Comparison of ENCODE assay signal across 22 cellular contexts in the genomic region with DNA sequence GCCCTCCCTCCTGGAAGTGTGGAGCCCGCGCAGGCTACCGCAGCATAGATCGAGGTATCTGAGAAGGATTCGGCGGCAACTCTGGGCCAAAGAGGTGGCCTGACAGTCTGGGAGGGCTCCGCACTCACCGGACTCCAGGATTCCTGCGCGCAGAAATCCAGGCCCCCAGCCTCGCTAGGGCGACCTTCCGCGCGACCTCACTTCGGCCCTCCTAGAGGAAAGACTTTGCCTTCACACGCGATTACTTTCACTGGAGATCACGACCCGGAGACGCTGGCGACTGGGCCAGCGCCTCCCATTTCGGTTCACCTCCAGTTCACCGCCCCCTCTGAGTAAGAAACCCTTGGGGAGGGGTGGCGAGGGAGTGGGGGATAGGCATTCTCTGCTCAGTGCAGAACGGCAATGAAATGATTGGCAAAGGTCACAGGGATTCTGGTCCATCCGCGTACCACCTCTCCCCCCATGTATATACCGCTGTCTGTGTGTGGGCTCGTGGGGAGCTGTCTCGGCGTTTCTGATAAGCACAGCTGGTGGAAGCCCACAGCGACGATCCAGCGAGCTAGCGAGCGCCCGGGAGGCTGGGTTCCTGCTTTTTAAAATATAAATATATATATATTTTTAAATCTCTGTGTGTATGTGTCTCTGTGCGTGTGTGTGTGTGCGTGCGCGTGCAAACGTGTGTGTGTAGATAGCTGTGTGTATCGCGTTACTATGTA. TPM values are rescaled to one million over a fixed set of nuclear protein-coding genes. Genes with fewer than 3 reads are reported as not detected.
DNase-seq lines count a peak whose midpoint lies in the region; ATAC-seq and TF ChIP-seq lines count a peak whose summit lies in the region.
"Had no signal": no experiment of that assay in that cellular context is flagged by ENCODE, and none has a peak within 500 bp of the region (broad histone marks: within the 10 kb centered on the region; RNA-seq: fewer than 3 reads in every experiment).

No MANE protein-coding gene starts in this region.

- peaks cover 0 to 4% of the 10 kb centered on the region in 2 donors for H3K9me3 Mint-ChIP-seq in stimulated activated naive B cell treated with anti-CD40 and anti-IgM and Interleukin-4, amounts not matched to agents 10 μg/mL and 1 μg/mL and 100 μg/mL, for 72 hours
- peaks cover 12% of the 10 kb centered on the region for H3K9me3 Mint-ChIP-seq in osteocyte (ENCODE audit: unreplicated experiment)
- H3K9me3 Mint-ChIP-seq: activated CD8-positive, alpha-beta T cell treated with anti-CD3 and anti-CD28 coated beads for 36 hours; activated naive CD8-positive, alpha-beta T cell treated with anti-CD3 and anti-CD28 coated beads, Interleukin-2, amount 50 U/mL, for 24 hours; activated T-cell treated with anti-CD3 and anti-CD28 coated beads, Interleukin-2, amount 50 U/mL, for 72 hours had no signal

- TF ChIP-seq CTCF in gastrocnemius medialis (IDR thresholded peaks at IDR 0.05 in 4 of 5, conservative IDR thresholded peaks at IDR 0.05 in 1 of 5), result no peak
- TF ChIP-seq CTCF in osteocyte (IDR thresholded peaks at IDR 0.05), result no peak

- in situ Hi-C loops in gastrocnemius medialis (cut with MboI; ENCODE audit: low sequenced_read_pairs in 4 of 4), result no loop called here

- H3K4me1 ChIP-seq in ectodermal cell (ENCODE audit: control insufficient read depth, insufficient read depth, low read length) (peaks cover 4% of the 10 kb centered on the region), mesodermal cell (ENCODE audit: control insufficient read depth, insufficient read depth, low read length, poor library complexity, severe bottlenecking) (peaks cover 3% of the 10 kb centered on the region), gastrocnemius medialis (no peaks in the 10 kb centered on the region)
- H3K4me1 ChIP-seq: vagina had no signal

- no peaks in the 10 kb centered on the region for H3K9me3 ChIP-seq in ectodermal cell (ENCODE audit: control insufficient read depth, low read length)
- no peaks in the 10 kb centered on the region for H3K9me3 ChIP-seq in mesodermal cell (ENCODE audit: control insufficient read depth, low read length)
- H3K9me3 ChIP-seq in gastrocnemius medialis, result no peaks in the 10 kb centered on the region
- H3K9me3 ChIP-seq: vagina had no signal

- H3K4me3 ChIP-seq in ectodermal cell (ENCODE audit: insufficient read depth, low read depth, low read length) (peak overlapping the region; percentile 30), mesodermal cell (ENCODE audit: extremely low read depth, insufficient read depth, low read length, poor library complexity, severe bottlenecking) (peak overlapping the region; percentile 5), gastrocnemius medialis (no peak overlapping the region)

- DNase-seq in NCI-H82 (lab: John Stamatoyannopoulos, UW) (peak; percentile 12), NCI-H82 treated with DMSO at 0.1 percent for 48 hours (lab: John Stamatoyannopoulos, UW; ENCODE audit: unreplicated experiment) (no peak), gastrocnemius medialis (no peak), osteocyte (ENCODE audit: extremely low spot score, unreplicated experiment) (no peak), HK-2 (ENCODE audit: unreplicated experiment) (no peak)
- DNase-seq in stimulated activated naive B cell treated with anti-CD40 and anti-IgM and Interleukin-4, amounts not matched to agents 10 μg/mL and 1 μg/mL and 100 μg/mL, for 72 hours, result no peak
- DNase-seq: activated CD8-positive, alpha-beta T cell treated with anti-CD3 and anti-CD28 coated beads for 36 hours; activated naive CD8-positive, alpha-beta T cell treated with anti-CD3 and anti-CD28 coated beads, Interleukin-2, amount 50 U/mL, for 24 hours; activated T-cell treated with anti-CD3 and anti-CD28 coated beads, Interleukin-2, amount 50 U/mL, for 72 hours; KBM-7; NCI-H1092 treated with DMSO at 0.1 percent for 48 hours; NCI-H2171; NK-92 treated with Interleukin-12 subunit alpha and Interleukin-12 subunit beta, amount 100 ng/mL, for 24 hours; stimulated activated naive CD8-positive, alpha-beta T cell treated with anti-CD3 and anti-CD28 coated beads, Interleukin-15, Interleukin-2, amounts not matched to agents 100 U/mL and 50 U/mL, for 24 hours had no signal

- peaks cover 9 to 19% of the 10 kb centered on the region in 2 donors for H3K4me1 Mint-ChIP-seq in stimulated activated naive B cell treated with anti-CD40 and anti-IgM and Interleukin-4, amounts not matched to agents 10 μg/mL and 1 μg/mL and 100 μg/mL, for 72 hours
- peaks cover 2% of the 10 kb centered on the region for H3K4me1 Mint-ChIP-seq in osteocyte (ENCODE audit: unreplicated experiment)

- no peak for TF ChIP-seq POLR2A in gastrocnemius medialis (IDR thresholded peaks at IDR 0.05)

- H3K27ac ChIP-seq in ectodermal cell (ENCODE audit: insufficient read depth, low read depth, low read length, poor library complexity, severe bottlenecking) (no peak overlapping the region), mesodermal cell (ENCODE audit: low read depth, low read length, severe bottlenecking) (no peak overlapping the region), gastrocnemius medialis (no peak overlapping the region)
- H3K27ac ChIP-seq: vagina, VCaP had no signal

- H3K36me3 ChIP-seq in ectodermal cell (ENCODE audit: control insufficient read depth, insufficient read depth, low read length) (no peaks in the 10 kb centered on the region), mesodermal cell (ENCODE audit: control insufficient read depth, insufficient read depth, low read length) (no peaks in the 10 kb centered on the region), gastrocnemius medialis (no peaks in the 10 kb centered on the region)
- H3K36me3 ChIP-seq: vagina had no signal

- peaks cover 57% of the 10 kb centered on the region for H3K27me3 ChIP-seq in ectodermal cell (ENCODE audit: control insufficient read depth, insufficient read depth, low read length, poor library complexity, severe bottlenecking)
- H3K27me3 ChIP-seq in gastrocnemius medialis, result peaks cover 6 to 57% (median 43%) of the 10 kb centered on the region in 3 donors

- no peak for ATAC-seq in stimulated activated naive B cell treated with anti-CD40 and anti-IgM and Interleukin-4, amounts not matched to agents 10 μg/mL and 1 μg/mL and 100 μg/mL, for 72 hours (replicated peaks)
- no peak for ATAC-seq in gastrocnemius medialis
- ATAC-seq: activated CD8-positive, alpha-beta T cell treated with anti-CD3 and anti-CD28 coated beads for 36 hours; activated naive CD8-positive, alpha-beta T cell treated with anti-CD3 and anti-CD28 coated beads, Interleukin-2, amount 50 U/mL, for 24 hours; activated T-cell treated with anti-CD3 and anti-CD28 coated beads, Interleukin-2, amount 50 U/mL, for 72 hours; stimulated activated naive CD8-positive, alpha-beta T cell treated with anti-CD3 and anti-CD28 coated beads, Interleukin-15, Interleukin-2, amounts not matched to agents 100 U/mL and 50 U/mL, for 24 hours had no signal

- intact Hi-C loops in gastrocnemius medialis (cut with DNase I; ENCODE audit: low total_unique reads), result no loop called here

- peaks cover 2 to 4% of the 10 kb centered on the region in 2 donors for H3K36me3 Mint-ChIP-seq in stimulated activated naive B cell treated with anti-CD40 and anti-IgM and Interleukin-4, amounts not matched to agents 10 μg/mL and 1 μg/mL and 100 μg/mL, for 72 hours
- H3K36me3 Mint-ChIP-seq in osteocyte (ENCODE audit: unreplicated experiment), result no peaks in the 10 kb centered on the region

- no peak overlapping the region for H3K4me3 Mint-ChIP-seq in stimulated activated naive B cell treated with anti-CD40 and anti-IgM and Interleukin-4, amounts not matched to agents 10 μg/mL and 1 μg/mL and 100 μg/mL, for 72 hours
- no peak overlapping the region for H3K4me3 Mint-ChIP-seq in osteocyte (ENCODE audit: unreplicated experiment)
- H3K4me3 Mint-ChIP-seq: activated CD8-positive, alpha-beta T cell treated with anti-CD3 and anti-CD28 coated beads for 36 hours; activated naive CD8-positive, alpha-beta T cell treated with anti-CD3 and anti-CD28 coated beads, Interleukin-2, amount 50 U/mL, for 24 hours had no signal

- peak overlapping the region; percentile 39 for H3K27ac Mint-ChIP-seq in stimulated activated naive B cell treated with anti-CD40 and anti-IgM and Interleukin-4, amounts not matched to agents 10 μg/mL and 1 μg/mL and 100 μg/mL, for 72 hours
- no peak overlapping the region for H3K27ac Mint-ChIP-seq in osteocyte (ENCODE audit: unreplicated experiment)
- H3K27ac Mint-ChIP-seq: activated CD8-positive, alpha-beta T cell treated with anti-CD3 and anti-CD28 coated beads for 36 hours; activated naive CD8-positive, alpha-beta T cell treated with anti-CD3 and anti-CD28 coated beads, Interleukin-2, amount 50 U/mL, for 24 hours; activated T-cell treated with anti-CD3 and anti-CD28 coated beads, Interleukin-2, amount 50 U/mL, for 72 hours had no signal

- H3K27me3 Mint-ChIP-seq in stimulated activated naive B cell treated with anti-CD40 and anti-IgM and Interleukin-4, amounts not matched to agents 10 μg/mL and 1 μg/mL and 100 μg/mL, for 72 hours, result peaks cover 45 to 52% of the 10 kb centered on the region in 2 donors
- H3K27me3 Mint-ChIP-seq in osteocyte (ENCODE audit: unreplicated experiment), result peaks cover 38% of the 10 kb centered on the region

- 1% methylated on average over 30 to 33 of the region's 46 CpGs for WGBS in ectodermal cell, 2 experiments
- 0 to 2% methylated on average over 7 to 15 of the region's 46 CpGs for WGBS in mesodermal cell (ENCODE audit: insufficient coverage in 2 of 2), 2 experiments

RNA-seq across cellular contexts. Expression of gene POU3F4, which starts 2.5 kb away (rescaled TPM):
- polyA plus RNA-seq in ectodermal cell (2013, experiment 1 of 4), result 0.56 TPM
- polyA plus RNA-seq in ectodermal cell (2013, experiment 2 of 4), result 0.43 TPM
- polyA plus RNA-seq in ectodermal cell (2013, experiment 3 of 4), result 1.5 TPM
- 1.7 TPM for polyA plus RNA-seq in ectodermal cell (2013, experiment 4 of 4)
- polyA plus RNA-seq in mesodermal cell (2013, experiment 1 of 2), result 0.92 TPM
- 0.56 TPM for polyA plus RNA-seq in mesodermal cell (2013, experiment 2 of 2)
- total RNA-seq in gastrocnemius medialis (not detected), osteocyte (not detected in 2 replicates)
- total RNA-seq: activated CD8-positive, alpha-beta T cell treated with anti-CD3 and anti-CD28 coated beads for 36 hours; activated T-cell treated with anti-CD3 and anti-CD28 coated beads, Interleukin-2, amount 50 U/mL, for 72 hours; epithelial cell of proximal tubule; glomerular endothelial cell; mononuclear cell; vagina had no signal
- polyA plus RNA-seq: keratinocyte had no signal

Comparison
In these comparisons a context has a peak if more than half of its experiments do, and no peak if none do; other contexts are left out.
1. H3K4me3 ChIP-seq: peak in ectodermal cell (single experiment) and mesodermal cell (single experiment); none in gastrocnemius medialis (0 of 4).